10 cellular contexts compared by ENCODE assay signal in the genomic region with DNA sequence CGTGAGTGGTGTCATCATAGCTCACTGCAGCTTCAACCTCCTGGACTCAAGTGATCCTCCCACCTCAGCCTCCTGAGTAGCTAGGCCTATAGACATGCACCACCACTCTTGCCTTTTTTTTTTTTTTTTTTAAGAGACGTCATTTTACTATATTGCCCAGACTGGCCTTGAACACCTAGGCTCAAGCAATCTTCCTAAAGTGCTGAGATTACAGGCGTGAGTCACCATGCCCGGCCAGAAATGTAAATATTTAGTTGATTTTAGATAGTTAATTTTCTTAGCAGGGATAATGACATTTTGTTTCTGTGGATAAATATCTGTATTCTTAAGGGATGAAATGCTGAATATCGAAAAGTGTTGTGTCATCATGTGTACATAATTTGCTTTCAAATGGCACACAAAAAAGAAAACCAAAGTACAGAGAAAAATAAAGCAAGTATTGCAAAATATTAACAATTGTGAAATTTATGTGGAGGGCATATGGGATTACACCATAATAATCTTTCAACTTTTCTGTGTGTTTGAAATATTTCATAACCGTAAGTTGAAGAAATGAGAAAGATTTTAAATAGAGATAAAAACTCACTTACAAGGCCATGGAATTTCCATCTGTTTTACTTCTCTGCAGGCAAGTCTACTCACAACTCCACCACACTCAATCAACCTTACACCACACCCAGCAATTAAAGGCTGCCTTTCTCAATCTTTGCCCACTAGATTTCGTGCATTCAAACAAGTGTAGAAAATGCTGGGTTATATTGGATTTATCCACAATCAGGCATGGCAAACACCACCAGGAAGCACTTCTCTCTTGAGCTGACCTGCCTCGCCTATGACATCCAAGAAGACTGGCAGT.
DNase-seq lines count a peak whose midpoint lies in the region; ATAC-seq and TF ChIP-seq lines count a peak whose summit lies in the region.
"Had no signal": no experiment of that assay in that cellular context is flagged by ENCODE, and none has a peak within 500 bp of the region (broad histone marks: within the 10 kb centered on the region; RNA-seq: fewer than 3 reads in every experiment).

No MANE protein-coding gene starts in this region.

- no peak overlapping the region for H3K4me3 ChIP-seq in right lobe of liver

- peak overlapping the region in 1 of 3 donors; percentile 33 for H3K27ac ChIP-seq in right lobe of liver

- H3K4me1 ChIP-seq in right lobe of liver: peaks cover 0 to 14% (median 3%) of the 10 kb centered on the region in 4 donors

- no peak overlapping the region for H3K4me3 Mint-ChIP-seq in MCF 10A (ENCODE audit: unreplicated experiment)
- H3K4me3 Mint-ChIP-seq: activated naive CD8-positive, alpha-beta T cell had no signal

- CTCF ChIA-PET in MCF 10A (lab: Yijun Ruan, JAX): interaction anchor here (0.6 to 4.5 kb wide), 5 partner anchors 13 to 130 kb away, joined by 4 to 23 read pairs (median 4); no protein-coding TSS in a partner anchor

- BruUV-seq in MCF 10A (replicated peaks; lab: Mats Ljungman, UMichigan): no TSS peak

- H3K36me3 Mint-ChIP-seq in MCF 10A (ENCODE audit: insufficient read depth, unreplicated experiment): peaks cover 5% of the 10 kb centered on the region
- H3K36me3 Mint-ChIP-seq: activated naive CD8-positive, alpha-beta T cell had no signal

- H3K27ac Mint-ChIP-seq in MCF 10A (ENCODE audit: low read depth, unreplicated experiment): peak overlapping the region; percentile 83
- H3K27ac Mint-ChIP-seq: activated naive CD8-positive, alpha-beta T cell had no signal

- peaks cover 61% of the 10 kb centered on the region for H3K4me1 Mint-ChIP-seq in MCF 10A (ENCODE audit: insufficient read depth, unreplicated experiment)

- POLR2A ChIA-PET in MCF 10A (lab: Yijun Ruan, JAX): interaction anchor here (0.6 to 2.4 kb wide), 13 partner anchors 9 to 128 kb away, joined by 3 to 10 read pairs (median 3); a partner anchor contains a TSS

- H3K27me3 ChIP-seq in right lobe of liver: no peaks in the 10 kb centered on the region

- TF ChIP-seq CTCF in MCF 10A (IDR thresholded peaks at IDR 0.05; ENCODE audit: unreplicated experiment) (no peak), right lobe of liver (IDR thresholded peaks at IDR 0.05) (no peak)

- no peaks in the 10 kb centered on the region for H3K9me3 Mint-ChIP-seq in MCF 10A (ENCODE audit: unreplicated experiment)

- intact Hi-C loops in MCF 10A (cut with micrococcal nuclease): loop anchor here (10.0 kb wide), 1 partner anchor 126 kb away; no protein-coding TSS in a partner anchor
- intact Hi-C loops in right lobe of liver (cut with DNase I): no loop called here

- H3K27me3 Mint-ChIP-seq in MCF 10A (ENCODE audit: insufficient read depth, unreplicated experiment): no peaks in the 10 kb centered on the region

- WGBS in right lobe of liver (ENCODE audit: insufficient coverage, low coverage, low lambda C conversion rate, missing lambda C conversion rate): 39% methylated on average over 8 of the region's 8 CpGs

- no peaks in the 10 kb centered on the region for H3K36me3 ChIP-seq in right lobe of liver

- ATAC-seq in right lobe of liver (peak; percentile 43 to 70 (median 56)), GM21528 (IDR thresholded peaks at IDR 0.05; ENCODE audit: low FRiP score, unreplicated experiment) (no peak), GM21526 (IDR thresholded peaks at IDR 0.05; ENCODE audit: low FRiP score, unreplicated experiment) (no peak)

- no peaks in the 10 kb centered on the region for H3K9me3 ChIP-seq in right lobe of liver

- DNase-seq in AML-193 (lab: John Stamatoyannopoulos, UW): peak; percentile 77 to 78
- peak; percentile 10 for DNase-seq in NCI-H146 treated with DMSO at 0.1 percent for 48 hours (lab: John Stamatoyannopoulos, UW; ENCODE audit: unreplicated experiment)
- peak; percentile 86 for DNase-seq in MCF 10A (ENCODE audit: unreplicated experiment)
- no peak for DNase-seq in right lobe of liver
- DNase-seq in RKO (ENCODE audit: low spot score): no peak
- no peak for DNase-seq in T-helper 9 cell
- DNase-seq: activated CD4-positive, alpha-beta T cell treated with anti-CD3 and anti-CD28 coated beads, Interleukin-2, amount 50 U/mL, for 1 hour had no signal

- no peak for TF ChIP-seq POLR2A in right lobe of liver (IDR thresholded peaks at IDR 0.05)

Comparison
In these comparisons a context has a peak if more than half of its experiments do, and no peak if none do; other contexts are left out.
1. DNase-seq: peak in AML-193 (2 of 2), NCI-H146 treated with DMSO at 0.1 percent for 48 hours (single experiment) and MCF 10A (single experiment); none in right lobe of liver (0 of 3), RKO (single experiment) and T-helper 9 cell (single experiment).
2. ATAC-seq: peak in right lobe of liver (4 of 4); none in GM21528 (single experiment) and GM21526 (single experiment).